19 cellular contexts compared by ENCODE assay signal in the genomic region with DNA sequence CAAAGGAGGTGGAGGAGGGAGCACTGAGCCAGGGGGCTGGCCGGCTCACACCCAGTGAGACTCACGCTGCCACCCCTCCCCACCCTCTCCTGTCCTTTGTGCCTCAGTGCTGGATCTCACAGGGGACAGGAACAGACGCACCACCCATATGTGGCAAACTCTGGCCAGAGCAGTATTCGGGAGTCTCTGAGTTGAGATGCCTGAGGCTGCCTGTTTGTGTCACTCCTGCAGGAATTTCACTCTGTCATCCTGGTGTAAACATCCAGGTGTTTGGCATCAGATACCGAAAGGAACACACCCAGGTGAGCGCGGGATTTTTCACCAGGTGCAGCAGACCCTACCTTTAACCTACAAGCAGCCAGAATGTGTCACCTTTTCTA. TPM values are rescaled to one million over a fixed set of nuclear protein-coding genes. Genes with fewer than 3 reads are reported as not detected.
DNase-seq lines count a peak whose midpoint lies in the region; ATAC-seq and TF ChIP-seq lines count a peak whose summit lies in the region.
"Had no signal": no experiment of that assay in that cellular context is flagged by ENCODE, and none has a peak within 500 bp of the region (broad histone marks: within the 10 kb centered on the region; RNA-seq: fewer than 3 reads in every experiment).

No MANE protein-coding gene starts in this region.

- no peaks in the 10 kb centered on the region for H3K9me3 ChIP-seq in heart left ventricle
- H3K9me3 ChIP-seq in neuronal stem cell (replicated peaks in 1 of 2; ENCODE audit: control insufficient read depth in 2 of 2, insufficient read depth in 1 of 2, low read depth in 1 of 2, low read length in 2 of 2), result no peaks in the 10 kb centered on the region
- H3K9me3 ChIP-seq in vagina, result no peaks in the 10 kb centered on the region

- TF ChIP-seq CTCF in heart left ventricle (IDR thresholded peaks at IDR 0.05) (no peak), vagina (IDR thresholded peaks at IDR 0.05) (no peak), brain microvascular endothelial cell (IDR thresholded peaks at IDR 0.05; ENCODE audit: low read depth, low read length, missing control alignments) (no peak)

- H3K27ac ChIP-seq in heart left ventricle (peak overlapping the region in 1 of 12 donors; percentile 91), epithelial cell of prostate (peak overlapping the region; percentile 77), neuronal stem cell (replicated peaks; ENCODE audit: low read length) (peak overlapping the region; percentile 67), vagina (peak overlapping the region; percentile 71), brain microvascular endothelial cell (no peak overlapping the region)
- H3K27ac ChIP-seq: WERI-Rb-1 had no signal

- H3K27me3 ChIP-seq in heart left ventricle (no peaks in the 10 kb centered on the region), neuronal stem cell (ENCODE audit: control insufficient read depth in 3 of 3, insufficient read depth in 3 of 3, low read depth in 1 of 3, low read length in 3 of 3) (no peaks in the 10 kb centered on the region), vagina (no peaks in the 10 kb centered on the region), brain microvascular endothelial cell (replicated peaks) (peaks cover 14% of the 10 kb centered on the region)

- H3K18ac ChIP-seq in neuronal stem cell (ENCODE audit: low read length), result peak overlapping the region; percentile 66

- H3K4me2 ChIP-seq in neuronal stem cell (ENCODE audit: insufficient read depth, low read length, poor library complexity, severe bottlenecking), result peak overlapping the region; percentile 21
- H3K4me2 ChIP-seq: smooth muscle cell had no signal

- no peak overlapping the region for H4K91ac ChIP-seq in neuronal stem cell (ENCODE audit: low read depth, low read length, poor library complexity)

- no peak overlapping the region for H3K4me3 ChIP-seq in heart left ventricle
- H3K4me3 ChIP-seq in neuronal stem cell (ENCODE audit: low read length in 2 of 2), result no peak overlapping the region
- H3K4me3 ChIP-seq in vagina, result peak overlapping the region; percentile 1 to 2
- H3K4me3 ChIP-seq in brain microvascular endothelial cell (ENCODE audit: low read depth, low read length), result no peak overlapping the region
- H3K4me3 ChIP-seq: smooth muscle cell had no signal

- H2BK12ac ChIP-seq in neuronal stem cell (ENCODE audit: low read length), result no peak overlapping the region

- no peak overlapping the region for H4K8ac ChIP-seq in neuronal stem cell (ENCODE audit: low read depth, low read length)

- no peak overlapping the region for H3K14ac ChIP-seq in neuronal stem cell (ENCODE audit: low read length)

- no peak overlapping the region for H2BK5ac ChIP-seq in neuronal stem cell (ENCODE audit: low read length)

- no peak overlapping the region for H3K23ac ChIP-seq in neuronal stem cell (ENCODE audit: low read depth, low read length, poor library complexity)

- no peak overlapping the region for H2AK5ac ChIP-seq in neuronal stem cell (ENCODE audit: low read depth, low read length)

- H3K4me1 ChIP-seq in heart left ventricle, result peaks cover 0 to 61% (median 17%) of the 10 kb centered on the region in 12 donors
- peaks cover 39 to 58% of the 10 kb centered on the region in 2 donors for H3K4me1 ChIP-seq in neuronal stem cell (ENCODE audit: control insufficient read depth in 2 of 2, insufficient read depth in 1 of 2, low read depth in 1 of 2, low read length in 2 of 2)
- peaks cover 84% of the 10 kb centered on the region for H3K4me1 ChIP-seq in vagina

- no peak overlapping the region for H2BK120ac ChIP-seq in neuronal stem cell (ENCODE audit: low read depth, low read length)

- H3K36me3 ChIP-seq in heart left ventricle, result peaks cover 0 to 5% (median 0%) of the 10 kb centered on the region in 9 donors
- H3K36me3 ChIP-seq in neuronal stem cell (replicated peaks in 1 of 2; ENCODE audit: control insufficient read depth in 2 of 2, insufficient read depth in 2 of 2, low read length in 2 of 2), result peaks cover 40 to 88% of the 10 kb centered on the region in 2 donors
- H3K36me3 ChIP-seq in vagina, result peaks cover 0 to 6% of the 10 kb centered on the region in 2 donors
- no peaks in the 10 kb centered on the region for H3K36me3 ChIP-seq in brain microvascular endothelial cell (replicated peaks)
- H3K36me3 ChIP-seq: WERI-Rb-1 had no signal

- ATAC-seq in Right ventricle myocardium superior (ENCODE audit: poor library complexity) (no peak), heart left ventricle (no peak)

- H3K4ac ChIP-seq in neuronal stem cell (ENCODE audit: low read length), result no peak overlapping the region

- H2BK15ac ChIP-seq in neuronal stem cell (ENCODE audit: low read length), result no peak overlapping the region

- H3K79me1 ChIP-seq in neuronal stem cell (ENCODE audit: low read depth, low read length), result peaks cover 23% of the 10 kb centered on the region

- in situ Hi-C loops in brain microvascular endothelial cell (cut with HindIII; ENCODE audit: low pct_ligation_motif_present, low sequenced_read_pairs), result no loop called here

- intact Hi-C loops in Right ventricle myocardium superior (cut with DNase I) (no loop called here), heart left ventricle (cut with DNase I) (no loop called here), vagina (cut with DNase I) (no loop called here)

- TF ChIP-seq POLR2A in heart left ventricle (IDR thresholded peaks at IDR 0.05) (no peak), vagina (IDR thresholded peaks at IDR 0.05) (no peak)

- peak overlapping the region; percentile 44 for H3K9ac ChIP-seq in neuronal stem cell (ENCODE audit: low read depth, low read length, poor library complexity)

- 49 to 56% (median 52%) methylated on average over 4 to 7 of the region's 7 CpGs for WGBS in heart left ventricle, 4 donors
- WGBS in neuronal stem cell (ENCODE audit: extremely low coverage in 2 of 2, insufficient read length in 2 of 2, insufficient replicate concordance in 1 of 2), 2 donors, result no CpG with 5 or more reads among the region's 7 CpGs

- no peak overlapping the region for H2AFZ ChIP-seq in neuronal stem cell (ENCODE audit: low read length)

- DNase-seq in Right ventricle myocardium superior, result peak; percentile 7
- DNase-seq in heart left ventricle, result no peak
- peak; percentile 85 for DNase-seq in epithelial cell of prostate (ENCODE audit: low read depth, low spot score)
- no peak for DNase-seq in neuronal stem cell (ENCODE audit: low spot score)
- no peak for DNase-seq in vagina (ENCODE audit: extremely low spot score in 2 of 2)
- no peak for DNase-seq in NCI-H524 treated with DMSO at 0.1 percent for 48 hours (lab: John Stamatoyannopoulos, UW)
- DNase-seq in brain microvascular endothelial cell, result no peak
- no peak for DNase-seq in SIG-M5 treated with dmso at 0.1 percent for 504 hours (lab: John Stamatoyannopoulos, UW; ENCODE audit: unreplicated experiment)
- DNase-seq: activated CD8-positive, alpha-beta memory T cell treated with anti-CD3 and anti-CD28 coated beads for 24 hours; CD8-positive, alpha-beta memory T cell; foreskin fibroblast; immature natural killer cell; NCI-H1105; NCI-H226; occipital lobe; stimulated activated naive CD4-positive, alpha-beta T cell treated with Interleukin-2 at 50 U/mL for 16 hours; WERI-Rb-1 had no signal

RNA-seq across cellular contexts. Expression of a gene that starts 25.7 kb away (rescaled TPM):
- total RNA-seq in Right ventricle myocardium superior, result 25.0 TPM
- total RNA-seq in heart left ventricle, result 10 to 100 TPM; 10.2 to 20.8 (median 14.8) TPM
- 10 to 100 TPM in 1 of 2 donors, 1 to 10 TPM in 1; 4.7 to 15.2 TPM for polyA plus RNA-seq in heart left ventricle
- polyA plus RNA-seq in neuronal stem cell (2013, experiment 1 of 2), result 196 TPM
- polyA plus RNA-seq in neuronal stem cell (2013, experiment 2 of 2), result 194 TPM
- 21.6 TPM for total RNA-seq in vagina
- total RNA-seq: activated T-helper 2 cell treated with anti-CD3 and anti-CD28 coated beads, Interferon-gamma antibody, Interleukin-2, Interleukin-4, amounts not matched to agents 10 μg/mL and 5 μg/mL and 100 μg/mL, durations not matched to agents 14 hours and 24 hours and 36 hours had no signal
- polyA plus RNA-seq: CD8-positive, alpha-beta memory T cell; immature natural killer cell had no signal

Comparison
In these comparisons a context has a peak if more than half of its experiments do, and no peak if none do; other contexts are left out.
1. DNase-seq: peak in Right ventricle myocardium superior (single experiment) and epithelial cell of prostate (single experiment); none in heart left ventricle (0 of 5), neuronal stem cell (single experiment), vagina (0 of 2), NCI-H524 treated with DMSO at 0.1 percent for 48 hours (single experiment), brain microvascular endothelial cell (single experiment) and SIG-M5 treated with dmso at 0.1 percent for 504 hours (single experiment).
2. H3K4me3 ChIP-seq: peak in vagina (2 of 2); none in heart left ventricle (0 of 12), neuronal stem cell (0 of 2) and brain microvascular endothelial cell (single experiment).